8 cellular contexts compared by ENCODE assay signal in the genomic region with DNA sequence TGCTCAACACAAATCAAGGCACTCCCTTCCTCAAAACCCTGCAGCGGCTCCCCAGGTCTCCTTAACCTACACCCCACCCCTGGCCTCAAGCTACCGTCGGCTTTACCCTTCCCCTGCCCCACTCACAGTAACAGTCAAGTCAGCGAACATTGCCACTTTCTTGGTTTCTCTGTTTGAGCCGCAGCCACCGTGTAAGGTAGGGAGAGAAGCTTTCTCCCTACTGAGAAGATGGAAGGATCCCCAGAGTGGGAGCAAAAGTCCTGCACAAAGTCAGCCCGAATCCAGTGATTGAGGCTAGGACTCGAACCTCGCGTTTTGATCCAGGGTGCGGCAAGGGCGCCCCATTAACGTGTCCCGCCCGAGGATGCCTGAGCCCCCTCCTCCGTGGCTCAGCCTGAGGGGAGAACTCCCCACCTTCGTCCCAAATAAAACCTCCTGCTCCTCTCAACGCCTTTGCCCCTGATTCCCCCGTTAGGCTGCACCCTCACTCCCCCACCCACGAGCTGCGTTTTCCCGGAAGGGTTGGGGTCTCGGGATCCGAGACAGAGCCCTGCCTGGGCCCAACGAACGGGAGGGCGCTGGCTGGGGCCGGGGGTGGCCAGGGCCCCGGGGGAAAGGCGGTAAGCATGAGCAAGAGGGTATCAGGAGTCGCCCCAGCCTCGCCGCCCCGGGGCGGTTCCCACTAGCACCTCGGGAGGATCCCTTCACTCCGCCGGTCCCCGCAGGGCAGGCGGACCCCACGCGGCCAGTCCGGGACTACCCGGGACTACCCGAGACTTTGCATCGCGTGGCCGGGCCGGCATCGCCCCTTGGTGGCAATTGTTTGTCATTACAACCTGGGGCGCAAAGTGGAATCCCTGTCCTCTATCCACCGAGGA. TPM values are rescaled to one million over a fixed set of nuclear protein-coding genes. Genes with fewer than 3 reads are reported as not detected.
A peak's percentile ranks its signal among the peaks of the same experiment; 100 is the strongest.
DNase-seq lines count a peak whose midpoint lies in the region; ATAC-seq, FAIRE-seq and TF ChIP-seq lines count a peak whose summit lies in the region.

No MANE protein-coding gene starts in this region.

- TF ChIP-seq CTCF in H1 (IDR thresholded peaks at IDR 0.05; ENCODE audit: control extremely low read depth in 1 of 3, insufficient read depth in 1 of 3, low read depth in 1 of 3, low read length in 3 of 3) = peak; percentile 81 to 97 (median 83)

- no peaks in the 10 kb centered on the region for H3K79me1 ChIP-seq in H1 (ENCODE audit: low read depth, low read length)

- H2BK12ac ChIP-seq in H1 (ENCODE audit: low read depth, low read length) = no peak overlapping the region

- TF ChIP-seq POLR2A in H1 (IDR thresholded peaks at IDR 0.05; ENCODE audit: control extremely low read depth in 1 of 2, low read depth in 2 of 2, low read length in 2 of 2) = no peak

- no peaks in the 10 kb centered on the region for H3K9me3 ChIP-seq in H1 (ENCODE audit: insufficient read depth in 2 of 2, low read depth in 1 of 2, low read length in 1 of 2)

- no peaks in the 10 kb centered on the region; the same call in 1 of the 2 replicates for H3K23me2 ChIP-seq in H1 (ENCODE audit: low read depth, low read length)

- H3K79me2 ChIP-seq in H1 (ENCODE audit: control insufficient read depth in 1 of 2, insufficient read depth in 2 of 2, low read length in 2 of 2) = no peaks in the 10 kb centered on the region

- no peak overlapping the region for H3K27ac ChIP-seq in H1 (ENCODE audit: low read depth, low read length)

- H3K23ac ChIP-seq in H1 (ENCODE audit: insufficient read length) = no peak overlapping the region

- no peak overlapping the region for H3K4me3 Mint-ChIP-seq in activated CD8-positive, alpha-beta T cell treated with anti-CD3 and anti-CD28 coated beads, Interleukin-2, amount 10 ng/mL, durations not matched to agents 7 days and 5 days

- no peaks in the 10 kb centered on the region for H3K4me1 Mint-ChIP-seq in activated CD8-positive, alpha-beta T cell treated with anti-CD3 and anti-CD28 coated beads, Interleukin-2, amount 10 ng/mL, durations not matched to agents 7 days and 5 days (ENCODE audit: low read depth)

- H3K27me3 Mint-ChIP-seq in activated CD8-positive, alpha-beta T cell treated with anti-CD3 and anti-CD28 coated beads, Interleukin-2, amount 10 ng/mL, durations not matched to agents 7 days and 5 days (ENCODE audit: low read depth) = peaks cover 34% of the 10 kb centered on the region

- H3K9ac ChIP-seq in H1 (replicated peaks in 1 of 4; ENCODE audit: extremely low read depth in 1 of 4, low read depth in 3 of 4, low read length in 3 of 4) = no peak overlapping the region; a peak in 1 of 7 replicates

- peak overlapping the region; percentile 11 for H4K91ac ChIP-seq in H1 (replicated peaks; ENCODE audit: insufficient read length, low read length)

- peak overlapping the region; percentile 89 for H2AFZ ChIP-seq in H1 (ENCODE audit: low read length)

- no peak overlapping the region for H4K5ac ChIP-seq in H1 (ENCODE audit: insufficient read length, low read depth, low read length)

- CTCF ChIA-PET in activated CD8-positive, alpha-beta T cell treated with anti-CD3 and anti-CD28 coated beads, Interleukin-2, amount 10 ng/mL, durations not matched to agents 7 days and 5 days (lab: Charles Lee) = interaction anchor here (0.6 to 4.3 kb wide), 11 partner anchors 9 to 122 kb away, joined by 3 to 42 read pairs (median 3); partner anchors contain the start of genes PPY and TMEM101
- CTCF ChIA-PET in H1 (lab: Charles Lee; ENCODE audit: partially characterized antibody) = interaction anchor here (0.7 to 22.7 kb wide), 31 partner anchors 8 to 433 kb away, joined by 3 to 416 read pairs (median 4); partner anchors contain the start of genes CD300LG, MPP2, NAGS and PPY

- peak; percentile 91 for ATAC-seq in activated CD8-positive, alpha-beta T cell treated with anti-CD3 and anti-CD28 coated beads, Interleukin-2, amount 10 ng/mL, durations not matched to agents 7 days and 5 days
- ATAC-seq in HG03460 (IDR thresholded peaks at IDR 0.05; ENCODE audit: unreplicated experiment) = no peak

- no peak overlapping the region for H2BK5ac ChIP-seq in H1 (ENCODE audit: low read depth, low read length)

- no peaks in the 10 kb centered on the region for H3K9me3 Mint-ChIP-seq in activated CD8-positive, alpha-beta T cell treated with anti-CD3 and anti-CD28 coated beads, Interleukin-2, amount 10 ng/mL, durations not matched to agents 7 days and 5 days (ENCODE audit: insufficient read depth)

- peak; percentile 77 for FAIRE-seq in H1 (lab: Jason Lieb, UNC)

- no peak overlapping the region for H3K14ac ChIP-seq in H1 (ENCODE audit: insufficient read length)

- H4K8ac ChIP-seq in H1 (ENCODE audit: extremely low read depth, insufficient read depth, low read length) = peak overlapping the region; percentile 26

- no peaks in the 10 kb centered on the region for H3K36me3 Mint-ChIP-seq in activated CD8-positive, alpha-beta T cell treated with anti-CD3 and anti-CD28 coated beads, Interleukin-2, amount 10 ng/mL, durations not matched to agents 7 days and 5 days (ENCODE audit: low read depth)

- peak; percentile 91 to 94 for TF ChIP-seq RAD21 in H1 (IDR thresholded peaks at IDR 0.05 in 1 of 2, conservative IDR thresholded peaks at IDR 0.05 in 1 of 2; ENCODE audit: low read depth in 2 of 2, low read length in 2 of 2)

- H3K27me3 ChIP-seq in H1 (replicated peaks in 1 of 4; ENCODE audit: control insufficient read depth in 3 of 4, extremely low read depth in 1 of 4, insufficient read depth in 3 of 4, low read length in 3 of 4) = peaks cover 0 to 9% (median 4%) of the 10 kb centered on the region in 4 experiments; a peak in 5 of 7 replicates

- no peak for TF ChIP-seq EP300 in H1 (IDR thresholded peaks at IDR 0.05; ENCODE audit: borderline replicate concordance in 1 of 2, low read depth in 2 of 2, low read length in 2 of 2)

- H2BK20ac ChIP-seq in H1 (ENCODE audit: low read length) = 0 out of 2 replicates have a peak overlapping the region, but pooled peaks have one; percentile 32

- H3K56ac ChIP-seq in H1 (replicated peaks; ENCODE audit: insufficient read length, low read depth, low read length) = no peak overlapping the region

- H2BK120ac ChIP-seq in H1 (replicated peaks; ENCODE audit: low read depth, low read length) = peak overlapping the region; percentile 5

- H3K36me3 ChIP-seq in H1 (ENCODE audit: control insufficient read depth in 2 of 4, insufficient read depth in 4 of 4, low read length in 3 of 4) = no peaks in the 10 kb centered on the region

- H3K27ac Mint-ChIP-seq in activated CD8-positive, alpha-beta T cell treated with anti-CD3 and anti-CD28 coated beads, Interleukin-2, amount 10 ng/mL, durations not matched to agents 7 days and 5 days = no peak overlapping the region

- H2AK5ac ChIP-seq in H1 (ENCODE audit: low read depth, low read length) = no peak overlapping the region

- peaks cover 0 to 2% (median 0%) of the 10 kb centered on the region in 4 experiments; a peak in 1 of 7 replicates for H3K4me1 ChIP-seq in H1 (replicated peaks in 1 of 4; ENCODE audit: control insufficient read depth in 3 of 4, insufficient read depth in 4 of 4, low read length in 3 of 4)

- DNase-seq in NCI-H524 (lab: John Stamatoyannopoulos, UW) = peak; percentile 57 to 78
- no peak for DNase-seq in NCI-H524 treated with DMSO at 0.1 percent for 48 hours (lab: John Stamatoyannopoulos, UW)
- peak; percentile 37 for DNase-seq in NCI-H226
- DNase-seq in activated CD8-positive, alpha-beta T cell treated with anti-CD3 and anti-CD28 coated beads, Interleukin-2, amount 10 ng/mL, durations not matched to agents 7 days and 5 days = peak; percentile 72
- DNase-seq in H1 (ENCODE audit: low read depth in 1 of 2, low spot score in 2 of 2) = peak in 1 of 2 experiments; percentile 92
- DNase-seq in medulla oblongata (ENCODE audit: extremely low spot score) = peak; percentile 72
- DNase-seq in stimulated activated CD8-positive, alpha-beta memory T cell treated with anti-CD3 and anti-CD28 coated beads, Interleukin-15, amount 100 ng/mL, for 1 hour (ENCODE audit: low read depth) = peak; percentile 30

- no peaks in the 10 kb centered on the region for H4K20me1 ChIP-seq in H1 (replicated peaks in 1 of 2; ENCODE audit: control insufficient read depth in 1 of 2, insufficient read depth in 2 of 2, low read length in 2 of 2)

- no peak overlapping the region for H3K4ac ChIP-seq in H1 (replicated peaks; ENCODE audit: insufficient read length, low read depth, low read length)

- peak overlapping the region; percentile 12 to 67 (median 42) for H3K4me3 ChIP-seq in H1 (ENCODE audit: extremely low read depth in 1 of 4, insufficient read depth in 2 of 4, low read depth in 3 of 4, low read length in 4 of 4)

- H3K18ac ChIP-seq in H1 (ENCODE audit: extremely low read depth, low read length) = 0 out of 2 replicates have a peak overlapping the region, but pooled peaks have one; percentile 16

- POLR2A ChIA-PET in activated CD8-positive, alpha-beta T cell treated with anti-CD3 and anti-CD28 coated beads, Interleukin-2, amount 10 ng/mL, durations not matched to agents 7 days and 5 days (lab: Charles Lee) = interaction anchor here (1.3 kb wide), 1 partner anchor 77 kb away, joined by 3 read pairs; no protein-coding TSS in a partner anchor
- POLR2A ChIA-PET in H1 (lab: Charles Lee; ENCODE audit: partially characterized antibody) = interaction anchor here (0.6 to 3.1 kb wide), 8 partner anchors 10 to 57 kb away, joined by 3 to 17 read pairs (median 3); partner anchors contain the start of gene NAGS

- 0 out of 2 replicates have a peak overlapping the region, but pooled peaks have one; percentile 46 for H2BK15ac ChIP-seq in H1 (ENCODE audit: low read length)

- 15% methylated on average over 48 of the region's 52 CpGs; no CpG with 5 or more reads in 1 of the 2 experiments for WGBS in H1 (ENCODE audit: extremely low coverage in 1 of 2, insufficient coverage in 1 of 2, insufficient read length in 1 of 2, insufficient replicate concordance in 2 of 2, low coverage in 1 of 2, low lambda C conversion rate in 2 of 2, missing lambda C conversion rate in 1 of 2), 2 experiments

- H3K4me2 ChIP-seq in H1 (ENCODE audit: insufficient read depth in 1 of 2, low read depth in 2 of 2, low read length in 2 of 2) = peak overlapping the region; percentile 35 to 69

RNA-seq across cellular contexts. Expression of gene NAGS, which starts 9.9 kb away (rescaled TPM):
- total RNA-seq in activated CD8-positive, alpha-beta T cell treated with anti-CD3 and anti-CD28 coated beads, Interleukin-2, amount 10 ng/mL, durations not matched to agents 7 days and 5 days = under 1 TPM; 0.68 to 0.78 TPM
- 5.1 TPM in 2 replicates for total RNA-seq in H1 (2021; fragmentation: NEBNext Ultra II Directional; extraction: Animal tissue kit (Norgen Biotek cat#: 25700))
- polyA plus RNA-seq in H1 (2011; rRNA removed) = 4.0 and 4.4 TPM in 2 replicates
- polyA plus RNA-seq in H1 (2011; cell fraction: cytosol; rRNA removed) = 3.6 TPM
- 3.8 TPM for polyA plus RNA-seq in H1 (2011; cell fraction: nucleus; rRNA removed)
- polyA plus RNA-seq in H1 (2012, experiment 1 of 2) = 2.8 to 4.0 TPM (median 3.4 TPM) in 4 replicates
- polyA plus RNA-seq in H1 (2012, experiment 2 of 2) = 3.3 TPM
- polyA plus RNA-seq in H1 (2013, experiment 1 of 2) = 5.2 TPM
- polyA plus RNA-seq in H1 (2013, experiment 2 of 2) = 4.9 TPM
- polyA minus RNA-seq in H1 (2011; rRNA and poly(A)+ RNA removed) = 3.0 TPM in 2 replicates
- 5.0 TPM for polyA minus RNA-seq in H1 (2011; cell fraction: cytosol; rRNA and poly(A)+ RNA removed)
- 5.1 TPM for polyA minus RNA-seq in H1 (2011; cell fraction: nucleus; rRNA and poly(A)+ RNA removed)

RNA-seq across cellular contexts. Expression of gene TMEM101, which starts 20.3 kb away (rescaled TPM):
- total RNA-seq in activated CD8-positive, alpha-beta T cell treated with anti-CD3 and anti-CD28 coated beads, Interleukin-2, amount 10 ng/mL, durations not matched to agents 7 days and 5 days = 10 to 100 TPM; 24.3 to 26.0 TPM
- total RNA-seq in H1 (2021; fragmentation: NEBNext Ultra II Directional; extraction: Animal tissue kit (Norgen Biotek cat#: 25700)) = 16.1 and 20.9 TPM in 2 replicates
- polyA plus RNA-seq in H1 (2011; rRNA removed) = 44.7 and 55.6 TPM in 2 replicates
- polyA plus RNA-seq in H1 (2011; cell fraction: cytosol; rRNA removed) = 54.3 TPM
- polyA plus RNA-seq in H1 (2011; cell fraction: nucleus; rRNA removed) = 44.7 TPM
- 23.2 to 36.4 TPM (median 32.3 TPM) in 4 replicates for polyA plus RNA-seq in H1 (2012, experiment 1 of 2)
- 27.4 TPM for polyA plus RNA-seq in H1 (2012, experiment 2 of 2)
- polyA plus RNA-seq in H1 (2013, experiment 1 of 2) = 23.1 TPM
- 24.7 TPM for polyA plus RNA-seq in H1 (2013, experiment 2 of 2)
- polyA minus RNA-seq in H1 (2011; rRNA and poly(A)+ RNA removed) = 35.1 and 40.3 TPM in 2 replicates
- polyA minus RNA-seq in H1 (2011; cell fraction: cytosol; rRNA and poly(A)+ RNA removed) = 21.0 TPM
- polyA minus RNA-seq in H1 (2011; cell fraction: nucleus; rRNA and poly(A)+ RNA removed) = 20.2 TPM

RNA-seq across cellular contexts. Expression of gene PYY, which starts 40.8 kb away (rescaled TPM):
- not detected for total RNA-seq in activated CD8-positive, alpha-beta T cell treated with anti-CD3 and anti-CD28 coated beads, Interleukin-2, amount 10 ng/mL, durations not matched to agents 7 days and 5 days
- 0.42 and 0.93 TPM in 2 replicates for total RNA-seq in H1 (2021; fragmentation: NEBNext Ultra II Directional; extraction: Animal tissue kit (Norgen Biotek cat#: 25700))
- 2.7 and 3.4 TPM in 2 replicates for polyA plus RNA-seq in H1 (2011; rRNA removed)
- 1.0 TPM for polyA plus RNA-seq in H1 (2011; cell fraction: cytosol; rRNA removed)
- polyA plus RNA-seq in H1 (2011; cell fraction: nucleus; rRNA removed) = 2.4 TPM
- polyA plus RNA-seq in H1 (2012, experiment 1 of 2) = 1.0 to 3.2 TPM (median 1.7 TPM) in 4 replicates
- polyA plus RNA-seq in H1 (2012, experiment 2 of 2) = 2.4 TPM
- polyA plus RNA-seq in H1 (2013, experiment 1 of 2) = 3.9 TPM
- 4.8 TPM for polyA plus RNA-seq in H1 (2013, experiment 2 of 2)
- 0.57 TPM in 1 of 2 replicates, not detected in the other for polyA minus RNA-seq in H1 (2011; rRNA and poly(A)+ RNA removed)
- polyA minus RNA-seq in H1 (2011; cell fraction: cytosol; rRNA and poly(A)+ RNA removed) = not detected
- not detected for polyA minus RNA-seq in H1 (2011; cell fraction: nucleus; rRNA and poly(A)+ RNA removed)

RNA-seq across cellular contexts. Expression of gene PPY, which starts 52.2 kb away (rescaled TPM):
- not detected for total RNA-seq in activated CD8-positive, alpha-beta T cell treated with anti-CD3 and anti-CD28 coated beads, Interleukin-2, amount 10 ng/mL, durations not matched to agents 7 days and 5 days
- total RNA-seq in H1 (2021; fragmentation: NEBNext Ultra II Directional; extraction: Animal tissue kit (Norgen Biotek cat#: 25700)) = not detected in 2 replicates
- 0.26 TPM in 1 of 2 replicates, not detected in the other for polyA plus RNA-seq in H1 (2011; rRNA removed)
- polyA plus RNA-seq in H1 (2011; cell fraction: cytosol; rRNA removed) = 0.31 TPM
- polyA plus RNA-seq in H1 (2011; cell fraction: nucleus; rRNA removed) = 0.51 TPM
- polyA plus RNA-seq in H1 (2012, experiment 1 of 2) = not detected in 4 replicates
- not detected for polyA plus RNA-seq in H1 (2012, experiment 2 of 2)
- polyA plus RNA-seq in H1 (2013, experiment 1 of 2) = 0.26 TPM
- 0.42 TPM for polyA plus RNA-seq in H1 (2013, experiment 2 of 2)
- polyA minus RNA-seq in H1 (2011; rRNA and poly(A)+ RNA removed) = not detected in 2 replicates
- not detected for polyA minus RNA-seq in H1 (2011; cell fraction: cytosol; rRNA and poly(A)+ RNA removed)
- not detected for polyA minus RNA-seq in H1 (2011; cell fraction: nucleus; rRNA and poly(A)+ RNA removed)
